8 cellular contexts compared by ENCODE assay signal in the genomic region with DNA sequence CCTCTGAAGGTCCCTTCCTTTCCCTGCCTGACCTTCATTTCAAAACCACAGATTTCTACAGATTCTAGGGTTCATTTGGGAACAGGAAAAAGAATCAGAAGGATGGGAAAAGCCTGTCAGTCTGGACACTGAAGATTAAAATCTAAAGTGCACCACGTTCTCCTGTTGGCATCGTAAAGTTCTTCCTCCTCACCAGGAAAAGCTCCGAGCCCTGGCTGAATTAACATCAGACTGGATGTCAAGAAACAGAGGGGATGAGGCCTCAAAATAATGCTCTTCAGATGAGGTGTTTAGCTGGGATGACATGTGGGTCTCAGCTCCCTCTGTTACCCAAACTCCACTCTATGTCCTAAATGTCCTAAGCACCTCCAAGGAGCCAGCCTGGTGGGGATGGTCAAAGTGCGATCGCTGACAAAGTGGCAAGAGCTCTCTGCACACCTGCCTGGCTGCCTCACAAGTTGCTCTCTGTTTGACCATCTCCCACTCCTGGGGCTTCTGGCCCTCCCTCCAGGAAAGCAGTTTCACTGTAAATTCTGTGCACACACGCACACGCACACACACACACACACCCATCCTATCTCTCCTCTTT. TPM values are rescaled to one million over a fixed set of nuclear protein-coding genes. Genes with fewer than 3 reads are reported as not detected.
DNase-seq lines count a peak whose midpoint lies in the region; TF ChIP-seq lines count a peak whose summit lies in the region.

No MANE protein-coding gene starts in this region.

- H3K4me1 ChIP-seq in ES-I3 (ENCODE audit: insufficient read depth, low read length) = peaks cover 18% of the 10 kb centered on the region
- H3K4me1 ChIP-seq in Peyer's patch = peaks cover 4 to 60% (median 8%) of the 10 kb centered on the region in 4 donors
- peaks cover 23 to 33% of the 10 kb centered on the region in 2 experiments for H3K4me1 ChIP-seq in trophoblast cell (ENCODE audit: control insufficient read depth in 1 of 2, insufficient read depth in 2 of 2, low read length in 2 of 2)

- no peak overlapping the region for H2AK5ac ChIP-seq in trophoblast cell (ENCODE audit: low read length)

- H3K36me3 ChIP-seq in ES-I3 (ENCODE audit: insufficient read depth, low read length) = no peaks in the 10 kb centered on the region; the same call in 1 of the 2 replicates
- no peaks in the 10 kb centered on the region for H3K36me3 ChIP-seq in Peyer's patch
- H3K36me3 ChIP-seq in trophoblast cell (ENCODE audit: control insufficient read depth in 1 of 2, insufficient read depth in 2 of 2, low read length in 2 of 2) = peaks cover 11% of the 10 kb centered on the region in 2 experiments

- H3K27ac ChIP-seq in Peyer's patch (peak overlapping the region; percentile 89 to 100 (median 95)), trophoblast cell (ENCODE audit: low read depth, low read length) (no peak overlapping the region)

- TF ChIP-seq CTCF in Peyer's patch (IDR thresholded peaks at IDR 0.05) (no peak), epithelial cell of proximal tubule (conservative IDR thresholded peaks at IDR 0.05; ENCODE audit: low read depth, low read length) (no peak)

- no peak overlapping the region for H3K23ac ChIP-seq in trophoblast cell (ENCODE audit: low read length)

- no peak overlapping the region for H2BK5ac ChIP-seq in trophoblast cell (ENCODE audit: low read depth, low read length, poor library complexity)

- H3K79me2 ChIP-seq in trophoblast cell (ENCODE audit: control insufficient read depth, insufficient read depth, low read length, poor library complexity) = peaks cover 26% of the 10 kb centered on the region

- H3K14ac ChIP-seq in trophoblast cell (ENCODE audit: low read length) = no peak overlapping the region

- H3K27me3 ChIP-seq in Peyer's patch (no peaks in the 10 kb centered on the region), trophoblast cell (ENCODE audit: insufficient read depth, low read length) (no peaks in the 10 kb centered on the region)

- no peak overlapping the region for H3K18ac ChIP-seq in trophoblast cell (ENCODE audit: low read length)

- H3K4me2 ChIP-seq in trophoblast cell (ENCODE audit: low read length) = peak overlapping the region; percentile 93

- no peak overlapping the region for H4K91ac ChIP-seq in trophoblast cell (ENCODE audit: low read depth, low read length)

- H3K4me3 ChIP-seq in Peyer's patch (peak overlapping the region in 3 of 4 donors; percentile 82 to 99 (median 91)), epithelial cell of proximal tubule (ENCODE audit: low read depth, low read length) (peak overlapping the region; percentile 80), trophoblast cell (ENCODE audit: low read depth, low read length) (no peak overlapping the region)

- H3K9me3 ChIP-seq in ES-I3 (ENCODE audit: control insufficient read depth, insufficient read depth, low read length) = no peaks in the 10 kb centered on the region
- no peaks in the 10 kb centered on the region for H3K9me3 ChIP-seq in Peyer's patch
- no peaks in the 10 kb centered on the region for H3K9me3 ChIP-seq in trophoblast cell (ENCODE audit: insufficient read depth, low read depth, low read length)

- H4K12ac ChIP-seq in trophoblast cell (ENCODE audit: low read depth, low read length) = no peak overlapping the region

- TF ChIP-seq POLR2A in Peyer's patch (IDR thresholded peaks at IDR 0.05) = no peak

- WGBS in trophoblast cell (ENCODE audit: extremely low coverage, insufficient coverage, insufficient read length) = no CpG with 5 or more reads among the region's 7 CpGs

- H2BK120ac ChIP-seq in trophoblast cell (ENCODE audit: insufficient read depth, low read length, poor library complexity) = no peak overlapping the region

- no peak overlapping the region for H2BK12ac ChIP-seq in trophoblast cell (ENCODE audit: low read length)

- DNase-seq in Peyer's patch (no peak), epithelial cell of proximal tubule (ENCODE audit: low read depth) (no peak), trophoblast cell (no peak), AML-193 (lab: John Stamatoyannopoulos, UW) (no peak), occipital lobe (lab: John Stamatoyannopoulos, UW) (no peak), SIG-M5 (lab: John Stamatoyannopoulos, UW) (no peak)
- DNase-seq in stimulated activated CD4-positive, alpha-beta T cell treated with anti-CD3 and anti-CD28 coated beads, Interleukin-12 subunit alpha, Interleukin-12 subunit beta, amount 100 ng/mL, for 4 hours = no peak

- peaks cover 9% of the 10 kb centered on the region for H3K79me1 ChIP-seq in trophoblast cell (ENCODE audit: low read length)

- H3K4ac ChIP-seq in trophoblast cell (ENCODE audit: low read depth, low read length) = peak overlapping the region; percentile 56

- peak overlapping the region; percentile 75 for H3K9ac ChIP-seq in ES-I3 (ENCODE audit: low read depth, low read length)
- no peak overlapping the region for H3K9ac ChIP-seq in trophoblast cell (ENCODE audit: low read length)

- H4K8ac ChIP-seq in trophoblast cell (ENCODE audit: low read depth, low read length) = no peak overlapping the region

- no peak overlapping the region for H2AFZ ChIP-seq in trophoblast cell (ENCODE audit: insufficient read depth, low read length, poor library complexity)

RNA-seq across cellular contexts. Expression of a gene that starts 1.9 kb away (rescaled TPM):
- 100 to 1,000 TPM in 2 of 4 donors, 10 to 100 TPM in 2; 88.2 to 132 (median 107) TPM for total RNA-seq in Peyer's patch
- 25.9 and 32.5 TPM in 2 replicates for total RNA-seq in epithelial cell of proximal tubule
- polyA plus RNA-seq in trophoblast cell (2013) = 132 and 135 TPM in 2 replicates
- 15.1 TPM for total RNA-seq in occipital lobe

RNA-seq across cellular contexts. Expression of a gene that starts 44.3 kb away (rescaled TPM):
- total RNA-seq in Peyer's patch (100 to 1,000 TPM in 1 of 4 donors, 10 to 100 TPM in 3; 60.9 to 163 (median 64.7) TPM), epithelial cell of proximal tubule (10.7 and 27.3 TPM in 2 replicates), occipital lobe (43.2 TPM)
- 22.0 and 24.5 TPM in 2 replicates for polyA plus RNA-seq in trophoblast cell (2013)
